In the genomic region with DNA sequence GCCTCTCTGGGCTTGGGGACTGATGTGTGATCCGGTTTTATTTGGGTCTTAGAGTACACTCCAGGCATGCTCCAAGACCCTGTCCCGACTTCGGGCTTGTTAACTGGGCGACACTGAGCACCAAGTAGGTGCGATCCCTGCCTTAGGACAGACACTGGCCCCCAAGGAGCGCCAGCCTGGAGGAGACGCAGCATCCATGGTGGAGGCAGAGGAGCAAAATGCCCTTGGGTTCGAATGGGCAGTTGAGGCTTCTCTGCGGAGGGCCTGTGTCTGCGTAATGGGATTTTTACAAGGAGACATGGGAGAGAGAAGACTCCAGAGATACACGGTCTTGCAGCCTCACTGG, we compare ENCODE assay signal across 1 cellular context.
TF ChIP-seq lines count a peak whose summit lies in the region.

No MANE protein-coding gene starts in this region.

TF ChIP-seq in HepG2, 621 proteins besides CTCF, POLR2A, EP300 and RAD21:
- no peak for TF ChIP-seq ZBED4 (CRISPR knock-in tag; IDR thresholded peaks at IDR 0.05; ENCODE audit: borderline replicate concordance)
- TF ChIP-seq THYN1 (CRISPR knock-in tag; IDR thresholded peaks at IDR 0.05; ENCODE audit: borderline replicate concordance, low read depth): no peak
- TF ChIP-seq ZNF781 (CRISPR knock-in tag; IDR thresholded peaks at IDR 0.05; ENCODE audit: borderline replicate concordance, not compliant biosample characterization): peak; percentile 22
- 0 out of 2 replicates have a peak, but pooled peaks have one; percentile 27 for TF ChIP-seq ZNF383 (CRISPR knock-in tag; IDR thresholded peaks at IDR 0.05; ENCODE audit: borderline replicate concordance)
- 0 out of 2 replicates have a peak, but pooled peaks have one; percentile 27 for TF ChIP-seq CSRNP1 (CRISPR knock-in tag; IDR thresholded peaks at IDR 0.05)
- TF ChIP-seq HNF1B (CRISPR knock-in tag; IDR thresholded peaks at IDR 0.05): 0 out of 2 replicates have a peak, but pooled peaks have one; percentile 27
- peak; percentile 56; the same call in 1 of the 2 replicates for TF ChIP-seq EHMT2 (IDR thresholded peaks at IDR 0.05; ENCODE audit: borderline replicate concordance, low read depth, low read length)
- TF ChIP-seq ATF2 (CRISPR knock-in tag; IDR thresholded peaks at IDR 0.05): no peak
- no peak for TF ChIP-seq REL (CRISPR knock-in tag; conservative IDR thresholded peaks at IDR 0.05)
- 0 out of 2 replicates have a peak, but pooled peaks have one; percentile 11 for TF ChIP-seq ZC3H4 (CRISPR knock-in tag; IDR thresholded peaks at IDR 0.05; ENCODE audit: borderline replicate concordance)
- peak; percentile 4 for TF ChIP-seq PRPF4 (IDR thresholded peaks at IDR 0.05; ENCODE audit: low read depth, low read length, poor library complexity, severe bottlenecking)
- TF ChIP-seq ELF3 (CRISPR knock-in tag; IDR thresholded peaks at IDR 0.05): no peak
- TF ChIP-seq THAP8 (CRISPR knock-in tag; IDR thresholded peaks at IDR 0.05; ENCODE audit: borderline replicate concordance): 0 out of 2 replicates have a peak, but pooled peaks have one; percentile 10
- peak; percentile 51; the same call in 1 of the 2 replicates for TF ChIP-seq ZNF562 (CRISPR knock-in tag; IDR thresholded peaks at IDR 0.05; ENCODE audit: borderline replicate concordance)
- 0 out of 2 replicates have a peak, but pooled peaks have one; percentile 42 for TF ChIP-seq ZNF350 (CRISPR knock-in tag; IDR thresholded peaks at IDR 0.05; ENCODE audit: borderline replicate concordance, low read depth)
- TF ChIP-seq ZNF572 (CRISPR knock-in tag; IDR thresholded peaks at IDR 0.05): 0 out of 2 replicates have a peak, but pooled peaks have one; percentile 68
- 0 out of 2 replicates have a peak, but pooled peaks have one; percentile 8 for TF ChIP-seq ZBTB38 (CRISPR knock-in tag; IDR thresholded peaks at IDR 0.05)
- no peak for TF ChIP-seq NFIB (CRISPR knock-in tag; IDR thresholded peaks at IDR 0.05; ENCODE audit: borderline replicate concordance)
- TF ChIP-seq BORCS8-MEF2B (CRISPR knock-in tag; IDR thresholded peaks at IDR 0.05): no peak
- TF ChIP-seq TBX2 (CRISPR knock-in tag; IDR thresholded peaks at IDR 0.05; ENCODE audit: borderline replicate concordance): no peak
- TF ChIP-seq KDM5B (CRISPR knock-in tag; IDR thresholded peaks at IDR 0.05; ENCODE audit: borderline replicate concordance): no peak
